ENCODE assay signal across 8 cellular contexts in genomic region chr3:184174646-184175492, GRCh38. TPM values are rescaled to one million over a fixed set of nuclear protein-coding genes. Genes with fewer than 3 reads are reported as not detected.
DNase-seq lines count a peak whose midpoint lies in the region; ATAC-seq, FAIRE-seq and TF ChIP-seq lines count a peak whose summit lies in the region.

Gene AP2M1 (plus strand): TSS chr3:184174855. CDS start chr3:184176994, 2,139 bp downstream.

- H3K4me2 ChIP-seq in HepG2 (ENCODE audit: low read depth, low read length): peak within 1 kb of the TSS; percentile 95

- ATAC-seq in GM19395 (IDR thresholded peaks at IDR 0.05; ENCODE audit: unreplicated experiment) (peak; percentile 98), HG03565 (IDR thresholded peaks at IDR 0.05; ENCODE audit: unreplicated experiment) (peak; percentile 89), HepG2 (peak; percentile 86)

- CTCF ChIA-PET in HepG2 (lab: Yijun Ruan, JAX; ENCODE audit: low intra/inter-chr PET ratio, low total read pairs): no interaction called here

- peaks cover 24% of the 10 kb centered on the region for H3K4me1 ChIP-seq in HepG2 (ENCODE audit: insufficient read depth, low read length)

- H3K36me3 ChIP-seq in HepG2 (replicated peaks in 1 of 2; ENCODE audit: control insufficient read depth in 1 of 2, insufficient read depth in 2 of 2, low read length in 2 of 2): peaks cover 21 to 49% of the 10 kb centered on the region in 2 experiments

- H4K20me1 ChIP-seq in HepG2 (ENCODE audit: insufficient read depth, low read length): no peaks in the 10 kb centered on the region; the same call in 1 of the 2 replicates

- peak within 1 kb of the TSS; percentile 97 to 99 (median 99) for H3K4me3 ChIP-seq in HepG2 (replicated peaks in 1 of 3; ENCODE audit: insufficient read depth in 1 of 3, low read depth in 2 of 3, low read length in 3 of 3)

- no peaks in the 10 kb centered on the region for H3K9me3 ChIP-seq in HepG2 (ENCODE audit: low read length)

- DNase-seq in NCI-H774 (lab: John Stamatoyannopoulos, UW): peak; percentile 100
- peak; percentile 96 to 97 for DNase-seq in activated CD4-positive, alpha-beta T cell treated with anti-CD3 and anti-CD28 coated beads, Interleukin-2, amount 50 U/mL, for 4 hours
- DNase-seq in dermis blood vessel endothelial cell: peak; percentile 99
- DNase-seq in HepG2 (ENCODE audit: low spot score): peak; percentile 97
- DNase-seq in stimulated activated CD4-positive, alpha-beta T cell treated with anti-CD3 and anti-CD28 coated beads, Interleukin-4, amount 100 ng/mL, for 1 hour: peak; percentile 97

- peak; percentile 90 for FAIRE-seq in HepG2 (lab: Jason Lieb, UNC)

- intact Hi-C loops in HepG2 (cut with micrococcal nuclease; ENCODE audit: unreplicated experiment): loop anchor here (2.0 kb wide), 1 partner anchor 18 kb away; no protein-coding TSS in a partner anchor

- no peak within 1 kb of the TSS for H2AFZ ChIP-seq in HepG2 (ENCODE audit: low read length)

- POLR2A ChIA-PET in HepG2 (lab: Yijun Ruan, JAX): interaction anchor here (0.6 to 1.8 kb wide), 4 partner anchors 9 to 39 kb away, joined by 3 to 23 read pairs (median 6); partner anchors contain the start of gene ABCF3

- H3K27ac ChIP-seq in C4-2B (peak within 1 kb of the TSS; percentile 98), HepG2 (ENCODE audit: extremely low read length, insufficient read depth, low read length) (peak within 1 kb of the TSS; percentile 77)

- TF ChIP-seq CTCF in C4-2B (conservative IDR thresholded peaks at IDR 0.05) (no peak), HepG2 (CRISPR knock-in tag; IDR thresholded peaks at IDR 0.05) (peak; percentile 51)

- no TSS peak for BruUV-seq in HepG2 (replicated peaks; lab: Mats Ljungman, UMichigan)

- TF ChIP-seq EP300 in HepG2 (IDR thresholded peaks at IDR 0.05; ENCODE audit: low read depth in 2 of 2, low read length in 2 of 2) (no peak), HepG2 (CRISPR knock-in tag; IDR thresholded peaks at IDR 0.05; ENCODE audit: borderline replicate concordance) (no peak)

- 3% methylated on average over 11 of the region's 73 CpGs for WGBS in HepG2 (ENCODE audit: low lambda C conversion rate)

- no peak for TF ChIP-seq RAD21 in HepG2 (CRISPR knock-in tag; IDR thresholded peaks at IDR 0.05)

- no peaks in the 10 kb centered on the region; a peak in 1 of 5 replicates for H3K27me3 ChIP-seq in HepG2 (ENCODE audit: control insufficient read depth in 1 of 2, insufficient read depth in 2 of 2, low read length in 2 of 2)

- H3K79me2 ChIP-seq in HepG2 (ENCODE audit: insufficient read depth, low read length): peaks cover 23% of the 10 kb centered on the region

- in situ Hi-C loops in HepG2 (cut with HindIII; ENCODE audit: extremely low pct_ligation_motif_present, low pct_unique_long_range_greater_than_20kb): no loop called here

- H3K9ac ChIP-seq in HepG2 (ENCODE audit: insufficient read depth, low read depth, low read length): peak within 1 kb of the TSS; percentile 98

- peak; percentile 78 to 97 for TF ChIP-seq POLR2A in HepG2 (IDR thresholded peaks at IDR 0.05; ENCODE audit: insufficient read depth in 1 of 2, low read depth in 2 of 2, low read length in 2 of 2)

TF ChIP-seq in HepG2, 621 proteins besides CTCF, POLR2A, EP300 and RAD21 (continues in another document):
- TF ChIP-seq ZNF879 (CRISPR knock-in tag; IDR thresholded peaks at IDR 0.05) (no peak), NR2F2 (IDR thresholded peaks at IDR 0.05; ENCODE audit: borderline replicate concordance, low read depth) (no peak; the same call in 1 of the 2 replicates), ZNF205 (CRISPR knock-in tag; IDR thresholded peaks at IDR 0.05) (0 out of 2 replicates have a peak, but pooled peaks have one; percentile 26), ZBED4 (CRISPR knock-in tag; IDR thresholded peaks at IDR 0.05; ENCODE audit: borderline replicate concordance) (no peak), JDP2 (CRISPR knock-in tag; IDR thresholded peaks at IDR 0.05; ENCODE audit: borderline replicate concordance) (no peak), PATZ1 (CRISPR knock-in tag; IDR thresholded peaks at IDR 0.05) (peak; percentile 67), ZSCAN5A (CRISPR knock-in tag; IDR thresholded peaks at IDR 0.05; ENCODE audit: borderline replicate concordance) (no peak; the same call in 1 of the 2 replicates)

RNA-seq across cellular contexts. Expression of gene AP2M1, which starts in this region (rescaled TPM):
- total RNA-seq in dermis blood vessel endothelial cell (419 and 557 TPM in 2 replicates), HepG2 (2016; rRNA removed; fragmentation: Illumina TruSeq; extraction: Trizol) (124 and 126 TPM in 2 replicates)
- total RNA-seq in HepG2 (2016; cell fraction: cytosol; rRNA removed; fragmentation: Illumina TruSeq; extraction: Trizol; ENCODE audit: low read depth): 72.2 and 73.9 TPM in 2 replicates
- total RNA-seq in HepG2 (2016; cell fraction: insoluble cytoplasmic fraction; rRNA removed; fragmentation: Illumina TruSeq; extraction: Trizol): 120 and 132 TPM in 2 replicates
- 105 and 110 TPM in 2 replicates for total RNA-seq in HepG2 (2016; cell fraction: membrane; rRNA removed; fragmentation: Illumina TruSeq; extraction: Trizol)
- 55.3 and 71.0 TPM in 2 replicates for total RNA-seq in HepG2 (2016; cell fraction: nucleus; rRNA removed; fragmentation: Illumina TruSeq; extraction: Trizol)
- polyA plus RNA-seq in HepG2 (2011; rRNA removed): 146 and 189 TPM in 2 replicates
- polyA plus RNA-seq in HepG2 (2011; cell fraction: cytosol; rRNA removed): 105 and 107 TPM in 2 replicates
- polyA plus RNA-seq in HepG2 (2011; cell fraction: nucleus; rRNA removed): 190 and 200 TPM in 2 replicates
- polyA plus RNA-seq in HepG2 (2012): 119 and 172 TPM in 2 replicates
- polyA plus RNA-seq in HepG2 (2016; cell fraction: cytosol; fragmentation: Illumina TruSeq; extraction: Trizol; ENCODE audit: low read depth): 89.6 and 102 TPM in 2 replicates
- 155 and 182 TPM in 2 replicates for polyA plus RNA-seq in HepG2 (2016; cell fraction: insoluble cytoplasmic fraction; fragmentation: Illumina TruSeq; extraction: Trizol; ENCODE audit: low read depth)
- polyA plus RNA-seq in HepG2 (2016; cell fraction: membrane; fragmentation: Illumina TruSeq; extraction: Trizol; ENCODE audit: low read depth): 110 and 116 TPM in 2 replicates
- polyA plus RNA-seq in HepG2 (2016; cell fraction: nucleus; fragmentation: Illumina TruSeq; extraction: Trizol; ENCODE audit: insufficient read depth, low read depth): 139 and 149 TPM in 2 replicates
- polyA minus RNA-seq in HepG2 (2011; rRNA and poly(A)+ RNA removed; ENCODE audit: low replicate concordance): 177 and 651 TPM in 2 replicates
- 51.9 and 58.8 TPM in 2 replicates for polyA minus RNA-seq in HepG2 (2011; cell fraction: cytosol; rRNA and poly(A)+ RNA removed)
- 68.9 and 87.9 TPM in 2 replicates for polyA minus RNA-seq in HepG2 (2011; cell fraction: nucleus; rRNA and poly(A)+ RNA removed)

Comparison
In these comparisons a context has a peak if more than half of its experiments do, and no peak if none do; other contexts are left out.
1. Peak in every context shown above with its lines: DNase-seq, ATAC-seq, H3K4me3 ChIP-seq and H3K27ac ChIP-seq.